20 cellular contexts compared by ENCODE assay signal in the genomic region with DNA sequence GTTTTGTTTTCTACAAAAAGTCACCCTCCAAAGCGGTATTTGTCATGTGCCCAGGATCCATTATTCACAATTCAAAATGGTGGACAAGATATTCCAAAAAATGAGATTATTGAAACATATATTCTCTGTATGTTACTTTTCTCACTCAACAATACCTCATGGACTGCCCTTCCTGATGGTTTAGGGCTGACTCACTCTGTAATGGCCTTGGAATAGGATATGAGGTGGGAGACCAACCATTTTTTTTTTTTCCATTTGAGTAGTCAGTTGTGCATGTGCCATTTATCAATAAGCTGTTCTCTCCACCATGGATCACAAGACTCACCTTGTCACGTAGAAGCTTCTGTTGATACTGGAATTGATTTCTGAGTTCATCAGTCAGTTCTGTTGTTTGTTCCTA.
DNase-seq lines count a peak whose midpoint lies in the region; ATAC-seq and TF ChIP-seq lines count a peak whose summit lies in the region.
"Had no signal": no experiment of that assay in that cellular context is flagged by ENCODE, and none has a peak within 500 bp of the region (broad histone marks: within the 10 kb centered on the region; RNA-seq: fewer than 3 reads in every experiment).

No MANE protein-coding gene starts in this region.

- H3K9me3 ChIP-seq in trophoblast cell (ENCODE audit: insufficient read depth, low read depth, low read length), result no peaks in the 10 kb centered on the region
- H3K9me3 ChIP-seq: HAP-1 had no signal

- no peak for DNase-seq in GM23338 (ENCODE audit: low spot score)
- DNase-seq in NCI-H226, result peak; percentile 31
- peak; percentile 34 for DNase-seq in epithelial cell of esophagus (ENCODE audit: low read depth)
- DNase-seq in trophoblast cell, result no peak
- no peak for DNase-seq in activated effector memory CD4-positive, alpha-beta T cell treated with anti-CD3 and anti-CD28 coated beads, Interleukin-2, amount 50 U/mL, for 16 hours
- no peak for DNase-seq in substantia nigra (lab: John Stamatoyannopoulos, UW)
- DNase-seq in Right ventricle myocardium superior, result no peak
- DNase-seq: Calu3; CD4-positive, alpha-beta T cell; DMS79 treated with DMSO at 0.1 percent for 48 hours; NCI-H1092; NCI-H1694; NCI-H2107; NCI-H345; NCI-H526 treated with DMSO at 0.1 percent for 48 hours; OCI-M1 had no signal

- no peak overlapping the region for H3K18ac ChIP-seq in trophoblast cell (ENCODE audit: low read length)

- H3K79me2 ChIP-seq in GM23338 (replicated peaks; ENCODE audit: insufficient read depth) (no peaks in the 10 kb centered on the region), trophoblast cell (ENCODE audit: control insufficient read depth, insufficient read depth, low read length, poor library complexity) (no peaks in the 10 kb centered on the region)

- H3K4me3 ChIP-seq in GM23338, result no peak overlapping the region
- H3K4me3 ChIP-seq in epithelial cell of esophagus (ENCODE audit: low read length), result no peak overlapping the region
- no peak overlapping the region for H3K4me3 ChIP-seq in trophoblast cell (ENCODE audit: low read depth, low read length)
- H3K4me3 ChIP-seq: HAP-1, K562 had no signal

- no CpG with 5 or more reads among the region's 2 CpGs for WGBS in trophoblast cell (ENCODE audit: extremely low coverage, insufficient coverage, insufficient read length)

- no peaks in the 10 kb centered on the region for H3F3A ChIP-seq in GM23338 (replicated peaks; ENCODE audit: low read depth)

- H2BK12ac ChIP-seq in trophoblast cell (ENCODE audit: low read length), result no peak overlapping the region

- TF ChIP-seq CTCF in GM23338 (conservative IDR thresholded peaks at IDR 0.05; ENCODE audit: low read depth in 2 of 2) (no peak), epithelial cell of esophagus (IDR thresholded peaks at IDR 0.05; ENCODE audit: insufficient read depth, low read depth, low read length, missing control alignments) (no peak)

- H3K27me3 Mint-ChIP-seq in GM23338 (ENCODE audit: insufficient read depth, low read depth, poor library complexity), result no peaks in the 10 kb centered on the region
- H3K27me3 Mint-ChIP-seq: CD4-positive, alpha-beta T cell had no signal

- no peaks in the 10 kb centered on the region for H3K9me3 Mint-ChIP-seq in GM23338
- H3K9me3 Mint-ChIP-seq: CD4-positive, alpha-beta T cell had no signal

- H4K91ac ChIP-seq in trophoblast cell (ENCODE audit: low read depth, low read length), result no peak overlapping the region

- H2AFZ ChIP-seq in GM23338, result no peak overlapping the region
- no peak overlapping the region for H2AFZ ChIP-seq in trophoblast cell (ENCODE audit: insufficient read depth, low read length, poor library complexity)

- no peak overlapping the region for H3K27ac ChIP-seq in GM23338 (ENCODE audit: low read depth)
- H3K27ac ChIP-seq in trophoblast cell (ENCODE audit: low read depth, low read length), result no peak overlapping the region
- no peak overlapping the region for H3K27ac ChIP-seq in substantia nigra (ENCODE audit: low read depth, low read length, poor library complexity, severe bottlenecking)

- peak overlapping the region; percentile 61 for H3K4ac ChIP-seq in trophoblast cell (ENCODE audit: low read depth, low read length)

- H4K20me1 ChIP-seq in GM23338 (replicated peaks; ENCODE audit: insufficient read depth), result no peaks in the 10 kb centered on the region; the same call in 1 of the 2 replicates

- H3K79me1 ChIP-seq in trophoblast cell (ENCODE audit: low read length), result peaks cover 3% of the 10 kb centered on the region

- no peak overlapping the region for H3K4me2 ChIP-seq in GM23338
- H3K4me2 ChIP-seq in trophoblast cell (ENCODE audit: low read length), result no peak overlapping the region

- peak overlapping the region; percentile 25; the same call in 1 of the 2 replicates for H3K27ac Mint-ChIP-seq in GM23338
- H3K27ac Mint-ChIP-seq: B cell; CD4-positive, alpha-beta T cell had no signal

- ATAC-seq in GM23338 (no peak), Right ventricle myocardium superior (ENCODE audit: poor library complexity) (no peak), GM21515 (IDR thresholded peaks at IDR 0.05; ENCODE audit: unreplicated experiment) (no peak)
- ATAC-seq: K562 had no signal

- H3K4me1 ChIP-seq in GM23338 (ENCODE audit: insufficient read depth), result peaks cover 9% of the 10 kb centered on the region
- H3K4me1 ChIP-seq in trophoblast cell (ENCODE audit: control insufficient read depth in 1 of 2, insufficient read depth in 2 of 2, low read length in 2 of 2), result no peaks in the 10 kb centered on the region

- peaks cover 13% of the 10 kb centered on the region for H3K4me1 Mint-ChIP-seq in GM23338
- H3K4me1 Mint-ChIP-seq: B cell had no signal

- H3K36me3 ChIP-seq in GM23338 (ENCODE audit: insufficient read depth) (no peaks in the 10 kb centered on the region), trophoblast cell (ENCODE audit: control insufficient read depth in 1 of 2, insufficient read depth in 2 of 2, low read length in 2 of 2) (peaks cover 3 to 15% of the 10 kb centered on the region in 2 experiments)
- H3K36me3 ChIP-seq: HAP-1 had no signal

- H3K36me3 Mint-ChIP-seq in GM23338 (ENCODE audit: low read depth), result no peaks in the 10 kb centered on the region

- H4K12ac ChIP-seq in trophoblast cell (ENCODE audit: low read depth, low read length), result no peak overlapping the region

- H2BK5ac ChIP-seq in trophoblast cell (ENCODE audit: low read depth, low read length, poor library complexity), result no peak overlapping the region

- intact Hi-C loops in Right ventricle myocardium superior (cut with DNase I), result no loop called here

- H2AK5ac ChIP-seq in trophoblast cell (ENCODE audit: low read length), result no peak overlapping the region

- H3K14ac ChIP-seq in trophoblast cell (ENCODE audit: low read length), result no peak overlapping the region

- no peak overlapping the region for H2BK120ac ChIP-seq in trophoblast cell (ENCODE audit: insufficient read depth, low read length, poor library complexity)

- H4K8ac ChIP-seq in trophoblast cell (ENCODE audit: low read depth, low read length), result no peak overlapping the region

- H3K27me3 ChIP-seq in GM23338 (ENCODE audit: insufficient read depth) (no peaks in the 10 kb centered on the region), trophoblast cell (ENCODE audit: insufficient read depth, low read length) (no peaks in the 10 kb centered on the region)

- peaks cover 6% of the 10 kb centered on the region; the same call in 1 of the 2 replicates for H3K9me2 ChIP-seq in GM23338 (ENCODE audit: insufficient read depth)

- H3K23ac ChIP-seq in trophoblast cell (ENCODE audit: low read length), result no peak overlapping the region

- no peak overlapping the region for H3K4me3 Mint-ChIP-seq in GM23338
- H3K4me3 Mint-ChIP-seq: B cell; CD4-positive, alpha-beta T cell had no signal

- H3K9ac ChIP-seq in trophoblast cell (ENCODE audit: low read length), result no peak overlapping the region

Comparison
In these comparisons a context has a peak if more than half of its experiments do, and no peak if none do; other contexts are left out.
1. DNase-seq: peak in NCI-H226 (single experiment) and epithelial cell of esophagus (single experiment); none in GM23338 (single experiment), trophoblast cell (0 of 2), activated effector memory CD4-positive, alpha-beta T cell treated with anti-CD3 and anti-CD28 coated beads, Interleukin-2, amount 50 U/mL, for 16 hours (single experiment), substantia nigra (0 of 49) and Right ventricle myocardium superior (single experiment).